ENCODE assay signal across 13 cellular contexts in the genomic region with DNA sequence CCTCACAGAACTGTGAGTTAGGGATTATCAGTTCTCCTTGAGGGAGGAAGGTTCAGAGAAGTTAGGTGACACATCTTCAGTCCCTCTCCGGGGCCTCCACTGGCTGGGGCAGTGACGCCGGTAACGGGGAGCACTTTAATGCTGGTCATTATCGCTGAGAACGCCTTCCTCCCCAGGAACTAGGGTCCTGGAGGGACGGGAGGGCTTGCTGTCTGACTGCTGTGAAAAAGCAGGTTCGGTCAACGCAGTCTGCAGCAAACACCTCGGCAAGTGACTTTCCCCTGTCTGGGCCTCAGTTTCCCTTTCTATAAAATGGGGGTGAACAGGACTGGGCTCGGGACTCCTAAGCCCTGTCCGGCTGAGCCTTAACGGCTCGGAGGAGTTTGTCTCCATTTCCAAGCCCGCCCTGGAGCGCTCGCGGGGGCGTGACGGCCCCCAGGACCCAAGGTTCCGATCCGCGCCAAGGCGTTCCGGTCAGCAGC. TPM values are rescaled to one million over a fixed set of nuclear protein-coding genes. Genes with fewer than 3 reads are reported as not detected.
DNase-seq lines count a peak whose midpoint lies in the region; ATAC-seq and TF ChIP-seq lines count a peak whose summit lies in the region.
"Had no signal": no experiment of that assay in that cellular context is flagged by ENCODE, and none has a peak within 500 bp of the region (broad histone marks: within the 10 kb centered on the region; RNA-seq: fewer than 3 reads in every experiment).

No MANE protein-coding gene starts in this region.

- no peak for ATAC-seq in heart right ventricle
- ATAC-seq in aorta (ENCODE audit: low FRiP score) = no peak
- no peak for ATAC-seq in sciatic nerve

- H3K27me3 ChIP-seq in heart right ventricle (peaks cover 0 to 47% (median 44%) of the 10 kb centered on the region in 7 donors), fibroblast of lung (ENCODE audit: control insufficient read depth, insufficient read depth, low read length) (peaks cover 23% of the 10 kb centered on the region), neural cell (ENCODE audit: insufficient read depth, low read depth, low read length) (peaks cover 31% of the 10 kb centered on the region), aorta (ENCODE audit: control insufficient read depth in 1 of 2, insufficient read depth in 2 of 2, low read length in 1 of 2) (no peaks in the 10 kb centered on the region)

- H3K9ac ChIP-seq in fibroblast of lung (ENCODE audit: insufficient read depth, low read length) (no peak overlapping the region), neural cell (ENCODE audit: low read length) (no peak overlapping the region)

- H3K4me1 ChIP-seq in heart right ventricle (peaks cover 0 to 9% (median 5%) of the 10 kb centered on the region in 9 donors), fibroblast of lung (ENCODE audit: control insufficient read depth, extremely low read depth, insufficient read depth, low read length) (no peaks in the 10 kb centered on the region), aorta (ENCODE audit: control insufficient read depth in 1 of 2, insufficient read depth in 2 of 2, low read length in 2 of 2) (no peaks in the 10 kb centered on the region)

- H3K4me2 ChIP-seq in fibroblast of lung (ENCODE audit: extremely low read depth, insufficient read depth, low read length) = peak overlapping the region; percentile 57
- no peak overlapping the region for H3K4me2 ChIP-seq in neural cell (ENCODE audit: low read length)

- H3K79me2 ChIP-seq in fibroblast of lung (ENCODE audit: control insufficient read depth, insufficient read depth, low read length) (no peaks in the 10 kb centered on the region), neural cell (replicated peaks; ENCODE audit: insufficient read depth, low read length) (no peaks in the 10 kb centered on the region)

- H3K9me3 ChIP-seq in heart right ventricle = no peaks in the 10 kb centered on the region
- no peaks in the 10 kb centered on the region for H3K9me3 ChIP-seq in fibroblast of lung (ENCODE audit: control insufficient read depth, insufficient read depth, low read depth, low read length)
- H3K9me3 ChIP-seq in neural cell (ENCODE audit: low read length) = no peaks in the 10 kb centered on the region
- H3K9me3 ChIP-seq in aorta (ENCODE audit: control insufficient read depth, low read length) = no peaks in the 10 kb centered on the region

- H3K4me3 ChIP-seq in heart right ventricle (peak overlapping the region; percentile 7 to 50 (median 44)), fibroblast of lung (replicated peaks in 1 of 4; ENCODE audit: control extremely low read depth in 1 of 4, insufficient read depth in 1 of 4, low read depth in 3 of 4, low read length in 4 of 4) (peak overlapping the region in 2 of 4 experiments; percentile 8 to 34), neural cell (ENCODE audit: low read length) (peak overlapping the region; percentile 52), aorta (ENCODE audit: low read length in 2 of 2) (peak overlapping the region; percentile 36 to 82)

- TF ChIP-seq CTCF in heart right ventricle (IDR thresholded peaks at IDR 0.05) = no peak
- TF ChIP-seq CTCF in fibroblast of lung (conservative IDR thresholded peaks at IDR 0.05 in 1 of 2, IDR thresholded peaks at IDR 0.05 in 1 of 2; ENCODE audit: low read depth in 1 of 2, low read length in 2 of 2) = no peak
- TF ChIP-seq CTCF in neural cell (IDR thresholded peaks at IDR 0.05; ENCODE audit: poor library complexity, severe bottlenecking) = no peak

- DNase-seq in heart right ventricle (no peak), cardiac septum (ENCODE audit: low spot score) (no peak), fibroblast of lung (ENCODE audit: low read depth in 2 of 2) (no peak), aorta (no peak), activated gamma-delta T cell treated with Interleukin-2 at 50 U/mL for 16 hours (no peak), sciatic nerve (ENCODE audit: low spot score) (no peak), medulla oblongata (ENCODE audit: extremely low spot score) (no peak)
- DNase-seq: Karpas-422; NCI-H446 treated with DMSO at 0.1 percent for 48 hours; stimulated activated CD4-positive, alpha-beta T cell treated with anti-CD3 and anti-CD28 coated beads, Interleukin-4, amount 100 ng/mL, for 4 hours had no signal

- no peaks in the 10 kb centered on the region for H3F3A ChIP-seq in neural cell (ENCODE audit: insufficient read depth, low read length, poor library complexity, severe bottlenecking)

- H2AFZ ChIP-seq in fibroblast of lung (ENCODE audit: low read length) = no peak overlapping the region
- no peak overlapping the region for H2AFZ ChIP-seq in neural cell (ENCODE audit: low read depth, low read length)

- intact Hi-C loops in heart right ventricle (cut with DNase I) = no loop called here
- intact Hi-C loops in cardiac septum (cut with DNase I) = no loop called here
- intact Hi-C loops in aorta (cut with DNase I) = no loop called here
- intact Hi-C loops in sciatic nerve (cut with DNase I) = no loop called here

- H3K27ac ChIP-seq in heart right ventricle = no peak overlapping the region
- H3K27ac ChIP-seq in fibroblast of lung (ENCODE audit: insufficient read depth, low read length) = no peak overlapping the region
- H3K27ac ChIP-seq in neural cell (ENCODE audit: low read length) = no peak overlapping the region
- no peak overlapping the region for H3K27ac ChIP-seq in aorta (ENCODE audit: low read depth in 1 of 2, low read length in 2 of 2)

- H3K9me2 ChIP-seq in neural cell (ENCODE audit: insufficient read depth, low read length) = no peaks in the 10 kb centered on the region

- 17 to 22% methylated on average over 25 of the region's 25 CpGs for WGBS in heart right ventricle, 2 donors
- 27 to 29% methylated on average over 25 of the region's 25 CpGs for WGBS in aorta, 2 donors

- H4K20me1 ChIP-seq in fibroblast of lung (ENCODE audit: control insufficient read depth, extremely low read depth, insufficient read depth, low read length) (no peaks in the 10 kb centered on the region), neural cell (ENCODE audit: insufficient read depth) (no peaks in the 10 kb centered on the region)

- H3K36me3 ChIP-seq in heart right ventricle = no peaks in the 10 kb centered on the region
- no peaks in the 10 kb centered on the region for H3K36me3 ChIP-seq in fibroblast of lung (ENCODE audit: control insufficient read depth, insufficient read depth, low read length)
- H3K36me3 ChIP-seq in neural cell (ENCODE audit: insufficient read depth, low read length) = no peaks in the 10 kb centered on the region
- no peaks in the 10 kb centered on the region for H3K36me3 ChIP-seq in aorta (ENCODE audit: control insufficient read depth in 1 of 2, insufficient read depth in 2 of 2, low read length in 1 of 2)

- no peak for TF ChIP-seq RAD21 in neural cell (conservative IDR thresholded peaks at IDR 0.05)

- TF ChIP-seq EP300 in neural cell (conservative IDR thresholded peaks at IDR 0.05; ENCODE audit: poor library complexity, severe bottlenecking) = no peak

TF ChIP-seq in neural cell, 6 proteins besides CTCF, POLR2A, EP300 and RAD21 (continues in another document):
- TF ChIP-seq TAF1 (IDR thresholded peaks at IDR 0.05; ENCODE audit: low read depth) (no peak), MXI1 (conservative IDR thresholded peaks at IDR 0.05; ENCODE audit: poor library complexity, severe bottlenecking) (no peak), POLR2AphosphoS5 (IDR thresholded peaks at IDR 0.05) (no peak)

RNA-seq across cellular contexts. Expression of a gene that starts 0.3 kb away (rescaled TPM):
- total RNA-seq in heart right ventricle = under 1 TPM in 1 of 10 donors, not detected in 9; 0.37 TPM
- polyA plus RNA-seq in heart right ventricle = under 1 TPM in 1 of 2 donors, not detected in 1; 0.03 TPM
- total RNA-seq in cardiac septum = not detected
- not detected in 2 replicates for total RNA-seq in fibroblast of lung
- not detected in 2 replicates for polyA plus RNA-seq in fibroblast of lung
- polyA plus RNA-seq in fibroblast of lung (2012) = not detected in 2 replicates
- not detected in 2 replicates for polyA minus RNA-seq in fibroblast of lung (ENCODE audit: low replicate concordance)
- polyA plus RNA-seq in neural cell = not detected in 2 replicates
- not detected in 2 replicates for polyA minus RNA-seq in neural cell
- total RNA-seq in aorta = 1 to 10 TPM; 1.3 to 5.6 TPM
- 1 to 10 TPM in 1 of 2 donors, under 1 TPM in 1; 0.38 to 3.0 TPM for polyA plus RNA-seq in aorta
- not detected for total RNA-seq in sciatic nerve
- total RNA-seq: activated T-helper 1 cell treated with anti-CD3 and anti-CD28 coated beads, Interleukin-12 subunit alpha, Interleukin-12 subunit beta, Interleukin-2, Interleukin-4 antibody, amounts not matched to agents 30 ng/mL and 10 ng/mL and 1 ng/mL, durations not matched to agents 14 hours and 24 hours and 36 hours; lung microvascular endothelial cell had no signal

RNA-seq across cellular contexts. Expression of a gene that starts 18.6 kb away (rescaled TPM):
- total RNA-seq in heart right ventricle (not detected), cardiac septum (not detected), fibroblast of lung (not detected in 2 replicates), aorta (not detected), sciatic nerve (not detected)
- polyA plus RNA-seq in heart right ventricle (not detected), fibroblast of lung (not detected in 2 replicates), neural cell (not detected in 2 replicates), aorta (not detected)
- not detected in 2 replicates for polyA plus RNA-seq in fibroblast of lung (2012)
- polyA minus RNA-seq in fibroblast of lung (ENCODE audit: low replicate concordance) (not detected in 2 replicates), neural cell (not detected in 2 replicates)
- total RNA-seq: activated T-helper 1 cell treated with anti-CD3 and anti-CD28 coated beads, Interleukin-12 subunit alpha, Interleukin-12 subunit beta, Interleukin-2, Interleukin-4 antibody, amounts not matched to agents 30 ng/mL and 10 ng/mL and 1 ng/mL, durations not matched to agents 14 hours and 24 hours and 36 hours; lung microvascular endothelial cell had no signal

RNA-seq across cellular contexts. Expression of a gene that starts 59.3 kb away (rescaled TPM):
- under 1 TPM in 2 of 10 donors, not detected in 8; 0.05 to 0.07 TPM for total RNA-seq in heart right ventricle
- polyA plus RNA-seq in heart right ventricle = under 1 TPM in 1 of 2 donors, not detected in 1; under 0.01 TPM
- not detected for total RNA-seq in cardiac septum
- total RNA-seq in fibroblast of lung = 1.0 and 2.0 TPM in 2 replicates
- 0.61 and 0.70 TPM in 2 replicates for polyA plus RNA-seq in fibroblast of lung
- 1.0 and 1.1 TPM in 2 replicates for polyA plus RNA-seq in fibroblast of lung (2012)
- polyA minus RNA-seq in fibroblast of lung (ENCODE audit: low replicate concordance) = 1.3 and 1.6 TPM in 2 replicates
- polyA plus RNA-seq in neural cell = not detected in 2 replicates
- polyA minus RNA-seq in neural cell = not detected in 2 replicates
- under 1 TPM; 0.13 to 0.42 TPM for total RNA-seq in aorta
- polyA plus RNA-seq in aorta = under 1 TPM in 1 of 2 donors, not detected in 1; 0.38 TPM
- total RNA-seq in sciatic nerve = 8.6 TPM
- total RNA-seq: activated T-helper 1 cell treated with anti-CD3 and anti-CD28 coated beads, Interleukin-12 subunit alpha, Interleukin-12 subunit beta, Interleukin-2, Interleukin-4 antibody, amounts not matched to agents 30 ng/mL and 10 ng/mL and 1 ng/mL, durations not matched to agents 14 hours and 24 hours and 36 hours; lung microvascular endothelial cell had no signal
